Comparison of ENCODE assay signal across 3 cellular contexts in the genomic region with DNA sequence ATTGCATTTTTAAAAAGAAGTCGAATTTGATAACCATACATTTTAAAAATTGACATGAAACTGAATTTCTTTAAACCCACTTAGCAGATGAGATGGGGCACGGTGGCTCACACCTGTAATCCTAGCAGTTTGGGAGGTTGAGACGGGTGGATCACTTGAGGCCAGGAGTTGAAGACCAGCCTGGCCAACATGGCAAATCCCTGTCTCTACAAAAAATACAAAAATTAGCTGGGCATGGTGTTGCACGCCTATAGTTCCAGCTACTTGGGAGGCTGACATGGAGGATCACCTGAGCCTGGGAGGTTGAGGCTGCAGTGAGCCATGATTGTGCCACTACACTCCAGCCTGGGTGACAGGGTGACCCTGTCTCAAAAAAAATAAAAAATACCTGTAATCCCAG. TPM values are rescaled to one million over a fixed set of nuclear protein-coding genes. Genes with fewer than 3 reads are reported as not detected.
"Had no signal": no experiment of that assay in that cellular context is flagged by ENCODE, and none has a peak within 500 bp of the region (broad histone marks: within the 10 kb centered on the region; RNA-seq: fewer than 3 reads in every experiment).

No MANE protein-coding gene starts in this region.

RNA-seq across cellular contexts. Expression of gene DNAJB13, which starts 34.8 kb away (rescaled TPM):
- total RNA-seq: frontal cortex, psoas muscle, vagina had no signal
